ENCODE assay signal across 17 cellular contexts in the genomic region with DNA sequence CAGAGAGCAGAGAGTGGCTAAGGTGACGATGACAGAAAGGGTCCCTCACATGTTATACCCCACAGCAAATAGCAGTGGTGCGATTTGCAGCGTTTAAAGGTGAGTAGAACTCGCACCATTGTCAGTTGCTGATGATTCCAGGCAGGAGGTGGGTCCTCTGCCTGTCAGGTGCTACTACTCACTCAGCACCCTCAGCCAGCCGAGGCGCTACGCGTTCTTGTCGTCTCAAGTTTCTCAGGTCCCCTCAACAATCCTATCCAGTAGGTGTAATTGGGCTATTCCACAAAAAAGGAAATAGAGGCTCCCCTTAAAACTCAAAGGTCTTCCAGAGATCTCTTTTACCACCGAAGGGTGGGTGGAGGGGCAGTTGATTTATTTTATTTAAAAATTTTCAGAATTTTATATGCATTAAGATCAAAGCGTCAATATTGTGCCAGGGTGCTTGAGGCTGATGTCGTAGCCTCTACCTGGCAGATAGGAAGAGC. TPM values are rescaled to one million over a fixed set of nuclear protein-coding genes. Genes with fewer than 3 reads are reported as not detected.
DNase-seq lines count a peak whose midpoint lies in the region; ATAC-seq and TF ChIP-seq lines count a peak whose summit lies in the region.
"Had no signal": no experiment of that assay in that cellular context is flagged by ENCODE, and none has a peak within 500 bp of the region (broad histone marks: within the 10 kb centered on the region; RNA-seq: fewer than 3 reads in every experiment).

No MANE protein-coding gene starts in this region.

- ATAC-seq in GM23338 (peak; percentile 31; the same call in 1 of the 3 replicates), HG02763 (IDR thresholded peaks at IDR 0.05; ENCODE audit: unreplicated experiment) (no peak)
- ATAC-seq in activated CD8-positive, alpha-beta memory T cell treated with anti-CD3 and anti-CD28 coated beads, Interleukin-2, amount 10 ng/mL, durations not matched to agents 7 days and 5 days, result no peak

- no peaks in the 10 kb centered on the region for H3F3A ChIP-seq in GM23338 (replicated peaks; ENCODE audit: low read depth)

- WGBS in thyroid gland, 2 donors, result 79 to 93% methylated on average over 12 of the region's 12 CpGs

- H3K9me2 ChIP-seq in GM23338 (ENCODE audit: insufficient read depth), result no peaks in the 10 kb centered on the region
- H3K9me2 ChIP-seq: SK-N-SH had no signal

- H3K27ac Mint-ChIP-seq in GM23338, result no peak overlapping the region
- peak overlapping the region; percentile 56 for H3K27ac Mint-ChIP-seq in dendritic cell treated with granulocyte-macrophage colony-stimulating factor and Interleukin-4, amounts not matched to agents 40 ng/mL and 50 ng/mL, for 4 days
- no peak overlapping the region for H3K27ac Mint-ChIP-seq in activated CD8-positive, alpha-beta memory T cell treated with anti-CD3 and anti-CD28 coated beads, Interleukin-2, amount 10 ng/mL, durations not matched to agents 7 days and 5 days
- H3K27ac Mint-ChIP-seq: CD14-positive monocyte had no signal

- peak; percentile 18 for DNase-seq in GM23338 (ENCODE audit: low spot score)
- DNase-seq in thyroid gland, result peak in 1 of 2 donors; percentile 14
- no peak for DNase-seq in activated CD8-positive, alpha-beta memory T cell treated with anti-CD3 and anti-CD28 coated beads, Interleukin-2, amount 10 ng/mL, durations not matched to agents 7 days and 5 days
- DNase-seq in NCI-H1436 treated with DMSO at 0.1 percent for 48 hours (lab: John Stamatoyannopoulos, UW), result no peak
- DNase-seq: EL, GOT3, IMR-90, Kasumi-1, NCI-H187 treated with DMSO at 0.1 percent for 48 hours, NCI-H2171 treated with DMSO at 0.1 percent for 48 hours, SHP77, SK-N-SH had no signal

- H3K9me3 Mint-ChIP-seq in GM23338, result no peaks in the 10 kb centered on the region
- no peaks in the 10 kb centered on the region for H3K9me3 Mint-ChIP-seq in dendritic cell treated with granulocyte-macrophage colony-stimulating factor and Interleukin-4, amounts not matched to agents 40 ng/mL and 50 ng/mL, for 4 days
- H3K9me3 Mint-ChIP-seq in activated CD8-positive, alpha-beta memory T cell treated with anti-CD3 and anti-CD28 coated beads, Interleukin-2, amount 10 ng/mL, durations not matched to agents 7 days and 5 days (ENCODE audit: low read depth), result no peaks in the 10 kb centered on the region

- H3K4me1 ChIP-seq in GM23338 (ENCODE audit: insufficient read depth) (no peaks in the 10 kb centered on the region), OCI-LY3 (ENCODE audit: low read length) (peaks cover 7% of the 10 kb centered on the region), thyroid gland (peaks cover 9 to 20% of the 10 kb centered on the region in 2 donors)

- no peaks in the 10 kb centered on the region for H3K36me3 Mint-ChIP-seq in GM23338 (ENCODE audit: low read depth)
- no peaks in the 10 kb centered on the region for H3K36me3 Mint-ChIP-seq in dendritic cell treated with granulocyte-macrophage colony-stimulating factor and Interleukin-4, amounts not matched to agents 40 ng/mL and 50 ng/mL, for 4 days (ENCODE audit: low read depth)
- no peaks in the 10 kb centered on the region for H3K36me3 Mint-ChIP-seq in activated CD8-positive, alpha-beta memory T cell treated with anti-CD3 and anti-CD28 coated beads, Interleukin-2, amount 10 ng/mL, durations not matched to agents 7 days and 5 days
- H3K36me3 Mint-ChIP-seq: CD14-positive monocyte had no signal

- H3K4me1 Mint-ChIP-seq in GM23338, result no peaks in the 10 kb centered on the region; the same call in 2 of the 3 replicates
- H3K4me1 Mint-ChIP-seq in dendritic cell treated with granulocyte-macrophage colony-stimulating factor and Interleukin-4, amounts not matched to agents 40 ng/mL and 50 ng/mL, for 4 days (ENCODE audit: low read depth), result peaks cover 21% of the 10 kb centered on the region
- H3K4me1 Mint-ChIP-seq in activated CD8-positive, alpha-beta memory T cell treated with anti-CD3 and anti-CD28 coated beads, Interleukin-2, amount 10 ng/mL, durations not matched to agents 7 days and 5 days, result no peaks in the 10 kb centered on the region

- H3K4me2 ChIP-seq in GM23338, result no peak overlapping the region
- H3K4me2 ChIP-seq in OCI-LY3 (ENCODE audit: low read length), result peak overlapping the region; percentile 24; the same call in 1 of the 2 replicates
- H3K4me2 ChIP-seq: SK-N-SH had no signal

- TF ChIP-seq POLR2A in thyroid gland (IDR thresholded peaks at IDR 0.05), result no peak

- intact Hi-C loops in dendritic cell treated with granulocyte-macrophage colony-stimulating factor and Interleukin-4, amounts not matched to agents 40 ng/mL and 50 ng/mL, for 4 days (cut with micrococcal nuclease), result no loop called here
- intact Hi-C loops in thyroid gland (cut with DNase I), result loop anchor here (10.0 kb wide), 1 partner anchor 320 kb away; no protein-coding TSS in a partner anchor

- no peak overlapping the region for H3K4me3 Mint-ChIP-seq in GM23338
- H3K4me3 Mint-ChIP-seq in dendritic cell treated with granulocyte-macrophage colony-stimulating factor and Interleukin-4, amounts not matched to agents 40 ng/mL and 50 ng/mL, for 4 days, result no peak overlapping the region
- no peak overlapping the region for H3K4me3 Mint-ChIP-seq in activated CD8-positive, alpha-beta memory T cell treated with anti-CD3 and anti-CD28 coated beads, Interleukin-2, amount 10 ng/mL, durations not matched to agents 7 days and 5 days
- H3K4me3 Mint-ChIP-seq: CD14-positive monocyte had no signal

- H3K27ac ChIP-seq in GM23338 (ENCODE audit: low read depth), result no peak overlapping the region
- no peak overlapping the region for H3K27ac ChIP-seq in OCI-LY3 (ENCODE audit: low read length)
- peak overlapping the region; percentile 51 to 69 (median 54) for H3K27ac ChIP-seq in thyroid gland

- H3K27me3 ChIP-seq in GM23338 (ENCODE audit: insufficient read depth), result no peaks in the 10 kb centered on the region
- H3K27me3 ChIP-seq in OCI-LY3 (ENCODE audit: low read depth, low read length), result peaks cover 11% of the 10 kb centered on the region
- H3K27me3 ChIP-seq in thyroid gland, result no peaks in the 10 kb centered on the region

- H3K36me3 ChIP-seq in GM23338 (ENCODE audit: insufficient read depth), result no peaks in the 10 kb centered on the region
- no peaks in the 10 kb centered on the region for H3K36me3 ChIP-seq in OCI-LY3 (replicated peaks; ENCODE audit: low read depth, low read length)
- H3K36me3 ChIP-seq in thyroid gland, result no peaks in the 10 kb centered on the region

- H3K27me3 Mint-ChIP-seq in GM23338 (ENCODE audit: insufficient read depth, low read depth, poor library complexity), result peaks cover 6% of the 10 kb centered on the region
- peaks cover 4% of the 10 kb centered on the region for H3K27me3 Mint-ChIP-seq in dendritic cell treated with granulocyte-macrophage colony-stimulating factor and Interleukin-4, amounts not matched to agents 40 ng/mL and 50 ng/mL, for 4 days
- peaks cover 22% of the 10 kb centered on the region for H3K27me3 Mint-ChIP-seq in activated CD8-positive, alpha-beta memory T cell treated with anti-CD3 and anti-CD28 coated beads, Interleukin-2, amount 10 ng/mL, durations not matched to agents 7 days and 5 days

- CTCF ChIA-PET in activated CD8-positive, alpha-beta memory T cell treated with anti-CD3 and anti-CD28 coated beads, Interleukin-2, amount 10 ng/mL, durations not matched to agents 7 days and 5 days (lab: Charles Lee), result interaction anchor here (1.6 to 2.2 kb wide), 2 partner anchors 17 to 27 kb away, joined by 4 to 6 read pairs; no protein-coding TSS in a partner anchor

- H2AFZ ChIP-seq in GM23338 (peak overlapping the region; percentile 86; the same call in 1 of the 2 replicates), OCI-LY3 (ENCODE audit: low read depth, low read length) (no peak overlapping the region)

- H3K79me2 ChIP-seq in GM23338 (replicated peaks; ENCODE audit: insufficient read depth) (no peaks in the 10 kb centered on the region), OCI-LY3 (ENCODE audit: low read length) (no peaks in the 10 kb centered on the region)

- H3K9me3 ChIP-seq in OCI-LY3 (ENCODE audit: insufficient read depth, low read length) (no peaks in the 10 kb centered on the region), thyroid gland (no peaks in the 10 kb centered on the region)
- H3K9me3 ChIP-seq: SK-N-SH had no signal

- H3K9ac ChIP-seq in OCI-LY3 (ENCODE audit: low read length), result no peak overlapping the region
- H3K9ac ChIP-seq: SK-N-SH had no signal

- TF ChIP-seq CTCF in GM23338 (conservative IDR thresholded peaks at IDR 0.05; ENCODE audit: low read depth in 2 of 2) (no peak), OCI-LY3 (IDR thresholded peaks at IDR 0.05; ENCODE audit: low read depth, low read length) (no peak), thyroid gland (IDR thresholded peaks at IDR 0.05) (no peak)

- H4K20me1 ChIP-seq in GM23338 (replicated peaks; ENCODE audit: insufficient read depth), result no peaks in the 10 kb centered on the region
- no peaks in the 10 kb centered on the region for H4K20me1 ChIP-seq in OCI-LY3 (ENCODE audit: insufficient read depth, low read length)

- no peak overlapping the region for H3K4me3 ChIP-seq in GM23338
- no peak overlapping the region for H3K4me3 ChIP-seq in OCI-LY3 (ENCODE audit: low read length)
- H3K4me3 ChIP-seq in thyroid gland (replicated peaks in 1 of 3), result no peak overlapping the region

RNA-seq across cellular contexts. Expression of gene ELF5, which starts 18.3 kb away (rescaled TPM):
- total RNA-seq in GM23338 (2014; rRNA removed; shearing (Covaris generic)), result not detected in 2 replicates
- polyA plus RNA-seq in GM23338 (2016; fragmentation: Nextera tagmentation; extraction: Ambion mirVana), result not detected in 2 replicates
- not detected for total RNA-seq in thyroid gland
- total RNA-seq in activated CD8-positive, alpha-beta memory T cell treated with anti-CD3 and anti-CD28 coated beads, Interleukin-2, amount 10 ng/mL, durations not matched to agents 7 days and 5 days, result not detected
- total RNA-seq: A673, IMR-90 had no signal
- polyA plus RNA-seq: CD14-positive monocyte, IMR-90, SK-N-SH had no signal

RNA-seq across cellular contexts. Expression of gene CAT, which starts 56.5 kb away (rescaled TPM):
- 24.0 and 24.3 TPM in 2 replicates for total RNA-seq in GM23338 (2014; rRNA removed; shearing (Covaris generic))
- polyA plus RNA-seq in GM23338 (2016; fragmentation: Nextera tagmentation; extraction: Ambion mirVana), result 13.1 and 15.9 TPM in 2 replicates
- 100 to 1,000 TPM; 232 to 609 (median 451) TPM for total RNA-seq in thyroid gland
- 10 to 100 TPM; 21.6 to 30.1 TPM for total RNA-seq in activated CD8-positive, alpha-beta memory T cell treated with anti-CD3 and anti-CD28 coated beads, Interleukin-2, amount 10 ng/mL, durations not matched to agents 7 days and 5 days

Comparison
In these comparisons a context has a peak if more than half of its experiments do, and no peak if none do; other contexts are left out.
1. H3K27ac ChIP-seq: peak in thyroid gland (3 of 3); none in GM23338 (single experiment) and OCI-LY3 (single experiment).